Comparison of ENCODE assay signal across 8 cellular contexts in genomic region chr2:195659114-195659513, GRCh38. TPM values are rescaled to one million over a fixed set of nuclear protein-coding genes. Genes with fewer than 3 reads are reported as not detected.
DNase-seq lines count a peak whose midpoint lies in the region; ATAC-seq and TF ChIP-seq lines count a peak whose summit lies in the region.

No MANE protein-coding gene starts in this region.

- H3K9me3 Mint-ChIP-seq in H9 (0 out of 5 replicates have a peak, but pooled peaks cover 0 to 2% of the 10 kb centered on the region in 2 experiments), glutamatergic neuron (ENCODE audit: unreplicated experiment) (peaks cover 14% of the 10 kb centered on the region)

- no CpG with 5 or more reads among the region's 5 CpGs for WGBS in H9 (ENCODE audit: extremely low coverage, insufficient read length, low lambda C conversion rate)
- WGBS in thymus = 20% methylated on average over 5 of the region's 5 CpGs

- H3K18ac ChIP-seq in H9 (ENCODE audit: insufficient read length, low read depth, low read length) = no peak overlapping the region

- H3K9ac ChIP-seq in H9 (ENCODE audit: extremely low read depth, insufficient read length, low read length) = no peak overlapping the region

- no peak overlapping the region for H2BK20ac ChIP-seq in H9 (ENCODE audit: low read depth, low read length, poor library complexity, severe bottlenecking)

- no peaks in the 10 kb centered on the region for H3K79me1 ChIP-seq in H9 (ENCODE audit: insufficient read depth, low read depth, low read length, poor library complexity, severe bottlenecking)

- no peak overlapping the region for H3K23ac ChIP-seq in H9 (ENCODE audit: insufficient read length, low read depth, low read length)

- H2BK120ac ChIP-seq in H9 (ENCODE audit: low read depth, low read length, poor library complexity, severe bottlenecking) = no peak overlapping the region

- H3K27me3 ChIP-seq in AG04450 (ENCODE audit: control insufficient read depth, insufficient read depth, low read length) (no peaks in the 10 kb centered on the region), H9 (ENCODE audit: insufficient read depth, low read length) (no peaks in the 10 kb centered on the region), thymus (ENCODE audit: control insufficient read depth, insufficient read depth) (no peaks in the 10 kb centered on the region)

- H4K91ac ChIP-seq in H9 (ENCODE audit: insufficient read length, low read depth, low read length) = no peak overlapping the region

- H4K8ac ChIP-seq in H9 (replicated peaks; ENCODE audit: insufficient read length, low read depth, low read length) = no peak overlapping the region

- H3K36me3 ChIP-seq in thymus (ENCODE audit: control insufficient read depth, insufficient read depth) (no peaks in the 10 kb centered on the region), mucosa of descending colon (ENCODE audit: low read depth) (no peaks in the 10 kb centered on the region)

- TF ChIP-seq CTCF in AG04450 (IDR thresholded peaks at IDR 0.05; ENCODE audit: low read depth, low read length) (no peak), H9 (conservative IDR thresholded peaks at IDR 0.05) (no peak), WI38 (IDR thresholded peaks at IDR 0.05; ENCODE audit: low read depth, low read length) (no peak), glutamatergic neuron (IDR thresholded peaks at IDR 0.05; ENCODE audit: partially characterized antibody, unreplicated experiment) (no peak), mucosa of descending colon (IDR thresholded peaks at IDR 0.05) (no peak)

- H2BK12ac ChIP-seq in H9 (ENCODE audit: insufficient read length, low read depth, low read length) = no peak overlapping the region

- intact Hi-C loops in mucosa of descending colon (cut with DNase I, micrococcal nuclease) = loop anchor here in 1 of 2 donors (2.0 to 5.0 kb wide), 2 partner anchors 82 to 336 kb away; no protein-coding TSS in a partner anchor

- no peak overlapping the region for H2BK15ac ChIP-seq in H9 (ENCODE audit: low read depth, low read length)

- DNase-seq in AG04450 (ENCODE audit: low read depth, low spot score) = no peak
- no peak for DNase-seq in H9
- DNase-seq in glutamatergic neuron = no peak
- no peak for DNase-seq in mucosa of descending colon

- H2AFZ ChIP-seq in H9 (ENCODE audit: low read length) = no peak overlapping the region

- H3T11ph ChIP-seq in H9 (ENCODE audit: low read length) = no peak overlapping the region

- no peak overlapping the region for H3K14ac ChIP-seq in H9 (ENCODE audit: insufficient read depth, low read length)

- H3K4me3 Mint-ChIP-seq in H9 (peak overlapping the region; percentile 94 to 97), glutamatergic neuron (ENCODE audit: unreplicated experiment) (peak overlapping the region; percentile 98)

- H3K36me3 Mint-ChIP-seq in H9 (ENCODE audit: insufficient read depth in 1 of 3, low read depth in 3 of 3) (peaks cover 0 to 9% (median 3%) of the 10 kb centered on the region in 3 experiments; a peak in 4 of 7 replicates), glutamatergic neuron (ENCODE audit: unreplicated experiment) (no peaks in the 10 kb centered on the region)

- H3K27ac ChIP-seq in AG04450 (ENCODE audit: low read depth, low read length) = no peak overlapping the region
- H3K27ac ChIP-seq in H9 (ENCODE audit: insufficient read length, low read depth, low read length) = no peak overlapping the region
- peak overlapping the region; percentile 18 for H3K27ac ChIP-seq in thymus (ENCODE audit: low read depth)

- no peak overlapping the region for H2BK5ac ChIP-seq in H9 (ENCODE audit: insufficient read length, low read length)

- H4K5ac ChIP-seq in H9 (ENCODE audit: insufficient read length, low read depth, low read length) = no peak overlapping the region

- H3K23me2 ChIP-seq in H9 (ENCODE audit: insufficient read length, low read depth, low read length, poor library complexity, severe bottlenecking) = peaks cover 8% of the 10 kb centered on the region

- POLR2A ChIA-PET in AG04450 (lab: Yijun Ruan, JAX) = interaction anchor here (0.7 kb wide), 1 partner anchor 53 kb away, joined by 3 read pairs; no protein-coding TSS in a partner anchor

- no peak overlapping the region for H2AK5ac ChIP-seq in H9 (ENCODE audit: insufficient read length, low read length)

- peaks cover 20% of the 10 kb centered on the region; the same call in 1 of the 2 replicates for H3K79me2 ChIP-seq in H9 (ENCODE audit: insufficient read depth, low read length)

- CTCF ChIA-PET in AG04450 (lab: Charles Lee) = interaction anchor here (1.1 to 3.0 kb wide), 10 partner anchors 8 to 408 kb away, joined by 4 to 60 read pairs (median 8); no protein-coding TSS in a partner anchor

- H3K27ac Mint-ChIP-seq in H9 = peak overlapping the region in 1 of 3 experiments; percentile 50; a peak in 1 of 7 replicates
- no peak overlapping the region for H3K27ac Mint-ChIP-seq in glutamatergic neuron (ENCODE audit: unreplicated experiment)

- no peak overlapping the region for H3K4ac ChIP-seq in H9 (ENCODE audit: low read depth, low read length)

- no peaks in the 10 kb centered on the region for H4K20me1 ChIP-seq in H9 (ENCODE audit: control insufficient read depth, insufficient read depth, insufficient read length)

- peak overlapping the region; percentile 94 for H3K4me2 ChIP-seq in H9 (ENCODE audit: insufficient read depth, insufficient read length, low read length)

- H3K4me1 ChIP-seq in H9 (ENCODE audit: insufficient read depth, low read length) (no peaks in the 10 kb centered on the region; the same call in 1 of the 2 replicates), thymus (ENCODE audit: control insufficient read depth, insufficient read depth, low read length) (no peaks in the 10 kb centered on the region), mucosa of descending colon (ENCODE audit: low read depth) (peaks cover 36% of the 10 kb centered on the region)

- no peak overlapping the region for H3K56ac ChIP-seq in H9 (ENCODE audit: insufficient read length, low read depth, low read length)

- peaks cover 38 to 41% of the 10 kb centered on the region in 2 experiments for H3K4me1 Mint-ChIP-seq in H9
- H3K4me1 Mint-ChIP-seq in glutamatergic neuron (ENCODE audit: low read depth, unreplicated experiment) = peaks cover 15% of the 10 kb centered on the region

- peak overlapping the region; percentile 83 for H3K4me3 ChIP-seq in AG04450 (ENCODE audit: low read depth, low read length)
- H3K4me3 ChIP-seq in WI38 (ENCODE audit: low read depth, low read length) = peak overlapping the region; percentile 90
- H3K4me3 ChIP-seq in thymus (ENCODE audit: low read length) = peak overlapping the region; percentile 50
- no peak overlapping the region for H3K4me3 ChIP-seq in mucosa of descending colon

- no peaks in the 10 kb centered on the region; the same call in 1 of the 2 replicates for H3K9me3 ChIP-seq in AG04450 (ENCODE audit: control insufficient read depth, insufficient read depth, low read length)
- no peaks in the 10 kb centered on the region for H3K9me3 ChIP-seq in H9 (ENCODE audit: control insufficient read depth, low read depth, low read length)
- no peaks in the 10 kb centered on the region for H3K9me3 ChIP-seq in thymus (ENCODE audit: control insufficient read depth)
- H3K9me3 ChIP-seq in mucosa of descending colon = no peaks in the 10 kb centered on the region

- ATAC-seq in GM21825 (IDR thresholded peaks at IDR 0.05; ENCODE audit: unreplicated experiment) (no peak), GM21723 (IDR thresholded peaks at IDR 0.05; ENCODE audit: unreplicated experiment) (no peak), mucosa of descending colon (no peak)

- no peaks in the 10 kb centered on the region; the same call in 1 of the 2 replicates for H3K27me3 Mint-ChIP-seq in H9 (ENCODE audit: low read depth)
- H3K27me3 Mint-ChIP-seq in glutamatergic neuron (ENCODE audit: unreplicated experiment) = peaks cover 12% of the 10 kb centered on the region

RNA-seq across cellular contexts. Expression of gene SLC39A10, which starts 2.1 kb away (rescaled TPM):
- polyA plus RNA-seq in AG04450 (2011; rRNA removed) (26.1 and 38.5 TPM in 2 replicates), thymus (11.4 TPM)
- polyA minus RNA-seq in AG04450 (2011; rRNA and poly(A)+ RNA removed) = 54.1 and 97.7 TPM in 2 replicates
- total RNA-seq in H9 (2021) (156 and 161 TPM in 2 replicates), glutamatergic neuron (ENCODE audit: unreplicated experiment) (102 TPM), mucosa of descending colon (10 to 100 TPM; 15.3 to 22.6 (median 18.6) TPM)
